Comparison of ENCODE assay signal across 8 cellular contexts in the genomic region with DNA sequence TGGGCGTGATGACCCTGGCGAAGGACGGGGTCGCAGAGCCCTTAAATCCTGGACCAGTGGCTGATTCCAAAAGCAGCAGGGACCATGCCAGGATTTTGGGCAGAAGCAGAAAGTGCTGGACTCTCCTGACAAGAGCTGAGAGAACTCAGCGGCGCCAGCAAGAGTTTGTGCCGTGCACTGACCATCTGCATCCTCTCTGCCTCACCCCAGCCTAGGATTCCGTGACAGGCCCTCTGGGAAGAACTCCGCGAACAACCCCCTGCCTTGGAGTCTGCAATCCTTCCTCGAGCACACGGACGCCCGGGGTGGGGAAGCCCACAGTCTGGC. TPM values are rescaled to one million over a fixed set of nuclear protein-coding genes. Genes with fewer than 3 reads are reported as not detected.
DNase-seq lines count a peak whose midpoint lies in the region; TF ChIP-seq lines count a peak whose summit lies in the region.

No MANE protein-coding gene starts in this region.

- peaks cover 4% of the 10 kb centered on the region for H3K9me3 ChIP-seq in AG04450 (ENCODE audit: control insufficient read depth, insufficient read depth, low read length)

- TF ChIP-seq CTCF in AG04450 (IDR thresholded peaks at IDR 0.05; ENCODE audit: low read depth, low read length) = no peak

- peaks cover 4% of the 10 kb centered on the region for H3K36me3 Mint-ChIP-seq in IgD-negative memory B cell
- H3K36me3 Mint-ChIP-seq in dendritic cell treated with granulocyte-macrophage colony-stimulating factor and Interleukin-4, amounts not matched to agents 40 ng/mL and 50 ng/mL, for 4 days (ENCODE audit: low read depth) = peaks cover 44% of the 10 kb centered on the region

- peak overlapping the region; percentile 43 to 83 (median 69) for H3K27ac Mint-ChIP-seq in IgD-negative memory B cell
- peak overlapping the region; percentile 87 for H3K27ac Mint-ChIP-seq in dendritic cell treated with granulocyte-macrophage colony-stimulating factor and Interleukin-4, amounts not matched to agents 40 ng/mL and 50 ng/mL, for 4 days

- H3K27me3 Mint-ChIP-seq in IgD-negative memory B cell = peaks cover 12% of the 10 kb centered on the region
- peaks cover 21% of the 10 kb centered on the region for H3K27me3 Mint-ChIP-seq in dendritic cell treated with granulocyte-macrophage colony-stimulating factor and Interleukin-4, amounts not matched to agents 40 ng/mL and 50 ng/mL, for 4 days

- no peak for DNase-seq in AG04450 (ENCODE audit: low read depth, low spot score)
- DNase-seq in myocyte (ENCODE audit: low read depth) = peak; percentile 11
- no peak for DNase-seq in stimulated activated CD8-positive, alpha-beta memory T cell treated with anti-CD3 and anti-CD28 coated beads, Interleukin-4, amount 100 ng/mL, for 48 hours
- DNase-seq in epidermal melanocyte (ENCODE audit: insufficient read length, low spot score) = no peak
- no peak for DNase-seq in D341Med (ENCODE audit: low spot score)
- no peak for DNase-seq in KBM-7

- in situ Hi-C loops in KBM-7 (cut with MboI; ENCODE audit: low pct_unique_long_range_greater_than_20kb, low sequenced_read_pairs) = no loop called here

- peak overlapping the region; percentile 70 for H3K4me3 ChIP-seq in AG04450 (ENCODE audit: low read depth, low read length)

- POLR2A ChIA-PET in AG04450 (lab: Yijun Ruan, JAX) = interaction anchor here (0.6 to 1.0 kb wide), 2 partner anchors 22 to 48 kb away, joined by 5 to 12 read pairs; a partner anchor contains a TSS

- peaks cover 6 to 15% (median 13%) of the 10 kb centered on the region in 3 donors for H3K4me1 Mint-ChIP-seq in IgD-negative memory B cell
- H3K4me1 Mint-ChIP-seq in dendritic cell treated with granulocyte-macrophage colony-stimulating factor and Interleukin-4, amounts not matched to agents 40 ng/mL and 50 ng/mL, for 4 days (ENCODE audit: low read depth) = peaks cover 30% of the 10 kb centered on the region

- intact Hi-C loops in dendritic cell treated with granulocyte-macrophage colony-stimulating factor and Interleukin-4, amounts not matched to agents 40 ng/mL and 50 ng/mL, for 4 days (cut with micrococcal nuclease) = loop anchor here (1.0 to 5.0 kb wide), 2 partner anchors 8 to 34 kb away; no protein-coding TSS in a partner anchor

- no peaks in the 10 kb centered on the region for H3K9me3 Mint-ChIP-seq in IgD-negative memory B cell
- no peaks in the 10 kb centered on the region for H3K9me3 Mint-ChIP-seq in dendritic cell treated with granulocyte-macrophage colony-stimulating factor and Interleukin-4, amounts not matched to agents 40 ng/mL and 50 ng/mL, for 4 days

- H3K27ac ChIP-seq in AG04450 (ENCODE audit: low read depth, low read length) = no peak overlapping the region

- peaks cover 6% of the 10 kb centered on the region for H3K27me3 ChIP-seq in AG04450 (ENCODE audit: control insufficient read depth, insufficient read depth, low read length)

- H3K4me3 Mint-ChIP-seq in IgD-negative memory B cell = peak overlapping the region; percentile 87 to 98 (median 94)
- H3K4me3 Mint-ChIP-seq in dendritic cell treated with granulocyte-macrophage colony-stimulating factor and Interleukin-4, amounts not matched to agents 40 ng/mL and 50 ng/mL, for 4 days = peak overlapping the region; percentile 94

- CTCF ChIA-PET in AG04450 (lab: Charles Lee) = interaction anchor here (1.6 to 1.8 kb wide), 2 partner anchors 8 to 23 kb away, joined by 6 to 7 read pairs; no protein-coding TSS in a partner anchor

RNA-seq across cellular contexts. Expression of a gene that starts 0.6 kb away (rescaled TPM):
- 79.5 and 89.9 TPM in 2 replicates for polyA plus RNA-seq in AG04450 (2011; rRNA removed)
- 61.8 and 69.0 TPM in 2 replicates for polyA minus RNA-seq in AG04450 (2011; rRNA and poly(A)+ RNA removed)
- polyA plus RNA-seq in IgD-negative memory B cell = 121 TPM
- total RNA-seq in myocyte = 195 and 214 TPM in 2 replicates
- 168 TPM for polyA plus RNA-seq in myocyte (2012)

RNA-seq across cellular contexts. Expression of a gene that starts 22.5 kb away (rescaled TPM):
- polyA plus RNA-seq in AG04450 (2011; rRNA removed) (716 and 965 TPM in 2 replicates), IgD-negative memory B cell (214 TPM)
- 518 and 668 TPM in 2 replicates for polyA minus RNA-seq in AG04450 (2011; rRNA and poly(A)+ RNA removed)
- 152 and 246 TPM in 2 replicates for total RNA-seq in myocyte
- 511 TPM for polyA plus RNA-seq in myocyte (2012)

RNA-seq across cellular contexts. Expression of a gene that starts 23.6 kb away (rescaled TPM):
- polyA plus RNA-seq in AG04450 (2011; rRNA removed) (0.40 and 0.84 TPM in 2 replicates), IgD-negative memory B cell (2.9 TPM)
- polyA minus RNA-seq in AG04450 (2011; rRNA and poly(A)+ RNA removed) = 0.56 and 0.69 TPM in 2 replicates
- 2.3 and 5.9 TPM in 2 replicates for total RNA-seq in myocyte
- polyA plus RNA-seq in myocyte (2012) = 4.2 TPM

RNA-seq across cellular contexts. Expression of a gene that starts 33.5 kb away (rescaled TPM):
- not detected in 2 replicates for polyA plus RNA-seq in AG04450 (2011; rRNA removed)
- not detected in 2 replicates for polyA minus RNA-seq in AG04450 (2011; rRNA and poly(A)+ RNA removed)
- not detected for polyA plus RNA-seq in IgD-negative memory B cell
- not detected in 2 replicates for total RNA-seq in myocyte
- polyA plus RNA-seq in myocyte (2012) = not detected

RNA-seq across cellular contexts. Expression of a gene that starts 44.4 kb away (rescaled TPM):
- not detected in 2 replicates for polyA plus RNA-seq in AG04450 (2011; rRNA removed)
- not detected in 2 replicates for polyA minus RNA-seq in AG04450 (2011; rRNA and poly(A)+ RNA removed)
- polyA plus RNA-seq in IgD-negative memory B cell = 0.63 TPM
- total RNA-seq in myocyte = 0.27 TPM in 1 of 2 replicates, not detected in the other
- polyA plus RNA-seq in myocyte (2012) = not detected
